Comparison of ENCODE assay signal across 21 cellular contexts in the genomic region with DNA sequence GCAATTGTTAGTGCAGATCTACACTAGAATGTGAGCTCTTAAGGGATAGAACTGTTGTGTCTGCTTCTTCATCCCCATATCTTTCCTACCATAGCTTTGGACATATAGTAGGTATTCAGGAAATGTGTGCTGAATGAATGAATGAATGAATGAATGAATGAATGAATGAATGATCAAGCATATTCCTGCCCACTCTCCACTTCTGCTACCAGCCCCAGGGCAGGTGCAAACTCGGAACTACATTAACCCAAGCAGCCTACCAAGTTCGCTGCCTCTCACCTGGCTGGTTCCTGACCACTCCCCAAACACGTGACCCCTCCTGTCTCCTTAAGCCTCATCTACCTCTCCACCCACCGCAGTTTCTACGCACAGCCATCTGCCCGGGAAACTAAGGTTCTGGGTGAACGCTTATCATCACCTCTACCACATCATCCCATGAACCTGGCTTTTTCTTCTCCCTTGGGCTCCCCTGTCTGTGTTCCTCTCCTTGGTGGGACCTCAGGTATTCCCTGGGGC. TPM values are rescaled to one million over a fixed set of nuclear protein-coding genes. Genes with fewer than 3 reads are reported as not detected.
DNase-seq lines count a peak whose midpoint lies in the region; ATAC-seq and TF ChIP-seq lines count a peak whose summit lies in the region.
"Had no signal": no experiment of that assay in that cellular context is flagged by ENCODE, and none has a peak within 500 bp of the region (broad histone marks: within the 10 kb centered on the region; RNA-seq: fewer than 3 reads in every experiment).

No MANE protein-coding gene starts in this region.

- H2AFZ ChIP-seq in IMR-90 (replicated peaks; ENCODE audit: low read length, poor library complexity) (no peak overlapping the region), smooth muscle cell (ENCODE audit: low read depth) (no peak overlapping the region)

- no peaks in the 10 kb centered on the region for H4K20me1 ChIP-seq in IMR-90 (ENCODE audit: insufficient read depth, low read length)
- no peaks in the 10 kb centered on the region for H4K20me1 ChIP-seq in smooth muscle cell (ENCODE audit: low read depth)

- no peak overlapping the region for H2BK5ac ChIP-seq in IMR-90 (ENCODE audit: low read depth, low read length, poor library complexity, severe bottlenecking)

- in situ Hi-C loops in IMR-90 (cut with MboI; ENCODE audit: low sequenced_read_pairs) = no loop called here

- peaks cover 3% of the 10 kb centered on the region; the same call in 1 of the 2 replicates for H3K9me1 ChIP-seq in IMR-90 (ENCODE audit: insufficient read depth, low read length)

- peak overlapping the region; percentile 60 for H2AK9ac ChIP-seq in IMR-90 (replicated peaks; ENCODE audit: low read depth, low read length, poor library complexity)

- 80% methylated on average over 4 of the region's 7 CpGs; no CpG with 5 or more reads in 1 of the 2 experiments for WGBS in IMR-90 (ENCODE audit: extremely low coverage in 2 of 2, insufficient read length in 1 of 2), 2 experiments
- WGBS in smooth muscle cell (ENCODE audit: low lambda C conversion rate) = 74% methylated on average over 7 of the region's 7 CpGs

- no peak for TF ChIP-seq CTCF in IMR-90 (conservative IDR thresholded peaks at IDR 0.05; ENCODE audit: low read depth, low read length)
- TF ChIP-seq CTCF in nephron progenitor cell (IDR thresholded peaks at IDR 0.05) = no peak
- TF ChIP-seq CTCF in smooth muscle cell (IDR thresholded peaks at IDR 0.05; ENCODE audit: borderline replicate concordance, insufficient read depth, poor library complexity, severe bottlenecking) = no peak

- H2BK15ac ChIP-seq in IMR-90 (ENCODE audit: low read depth, low read length) = no peak overlapping the region

- peaks cover 11% of the 10 kb centered on the region; the same call in 1 of the 2 replicates for H3K4me1 ChIP-seq in IMR-90 (ENCODE audit: control insufficient read depth, insufficient read depth, low read length)
- H3K4me1 ChIP-seq in smooth muscle cell (ENCODE audit: low read depth) = no peaks in the 10 kb centered on the region

- H3K27me3 Mint-ChIP-seq in nephron progenitor cell (ENCODE audit: low read depth, poor library complexity) = peaks cover 8% of the 10 kb centered on the region

- H3K9me3 ChIP-seq in IMR-90 (ENCODE audit: control insufficient read depth, insufficient read depth, low read length) = no peaks in the 10 kb centered on the region
- H3K9me3 ChIP-seq in smooth muscle cell (replicated peaks; ENCODE audit: low read depth) = no peaks in the 10 kb centered on the region
- H3K9me3 ChIP-seq: Peyer's patch, SK-N-SH had no signal

- H4K5ac ChIP-seq in IMR-90 (ENCODE audit: low read depth, low read length) = no peak overlapping the region

- H2BK20ac ChIP-seq in IMR-90 (ENCODE audit: low read depth, low read length) = no peak overlapping the region

- no peaks in the 10 kb centered on the region for H3K36me3 Mint-ChIP-seq in nephron progenitor cell (ENCODE audit: low read depth)

- no peak overlapping the region for H3K4me3 Mint-ChIP-seq in nephron progenitor cell
- H3K4me3 Mint-ChIP-seq: T-helper 1 cell treated with Interleukin-12 subunit alpha and Interleukin-12 subunit beta and Interleukin-4 antibody, amounts not matched to agents 30 μg/mL and 1 μg/mL, for 36 hours had no signal

- intact Hi-C loops in IMR-90 (cut with micrococcal nuclease) = no loop called here

- H3K4me1 Mint-ChIP-seq in nephron progenitor cell = no peaks in the 10 kb centered on the region

- H4K8ac ChIP-seq in IMR-90 (ENCODE audit: low read depth in 2 of 2, low read length in 2 of 2) = no peak overlapping the region

- H3K79me2 ChIP-seq in smooth muscle cell (ENCODE audit: low read depth) = no peaks in the 10 kb centered on the region

- no TSS peak for BruUV-seq in IMR-90 (replicated peaks; lab: Mats Ljungman, UMichigan)

- dilution Hi-C loops in IMR-90 (cut with HindIII; ENCODE audit: low sequenced_read_pairs, unreplicated experiment) = no loop called here

- TF ChIP-seq RAD21 in IMR-90 (IDR thresholded peaks at IDR 0.05; ENCODE audit: low read length) = no peak

- H3K9ac ChIP-seq in IMR-90 (ENCODE audit: low read depth, low read length) (no peak overlapping the region), smooth muscle cell (ENCODE audit: low read depth) (no peak overlapping the region)
- H3K9ac ChIP-seq: SK-N-SH had no signal

- no peaks in the 10 kb centered on the region for H3F3A ChIP-seq in smooth muscle cell (ENCODE audit: low read depth)

- H3K56ac ChIP-seq in IMR-90 (ENCODE audit: extremely low read depth, insufficient read depth, low read length) = no peak overlapping the region

- no peak overlapping the region for H3K14ac ChIP-seq in IMR-90 (replicated peaks; ENCODE audit: low read depth, low read length)

- H3K36me3 ChIP-seq in IMR-90 (ENCODE audit: control insufficient read depth, insufficient read depth, low read length) = no peaks in the 10 kb centered on the region
- H3K36me3 ChIP-seq in smooth muscle cell (ENCODE audit: low read depth) = no peaks in the 10 kb centered on the region
- H3K36me3 ChIP-seq: Peyer's patch had no signal

- no peak overlapping the region for H3K23ac ChIP-seq in IMR-90 (ENCODE audit: low read depth, low read length)

- H3K4me2 ChIP-seq in IMR-90 (ENCODE audit: low read depth, low read length) = no peak overlapping the region
- no peak overlapping the region for H3K4me2 ChIP-seq in smooth muscle cell
- H3K4me2 ChIP-seq: SK-N-SH had no signal

- no peak overlapping the region for H3K27ac ChIP-seq in IMR-90 (ENCODE audit: insufficient read depth, low read length)
- no peak overlapping the region for H3K27ac ChIP-seq in smooth muscle cell (ENCODE audit: low read depth)
- H3K27ac ChIP-seq: HL-60, Peyer's patch had no signal

- POLR2A ChIA-PET in IMR-90 (lab: Charles Lee; ENCODE audit: unreplicated experiment) = interaction anchor here (0.7 kb wide), 1 partner anchor 172 kb away, joined by 7 read pairs; no protein-coding TSS in a partner anchor

- no peak overlapping the region for H3K4ac ChIP-seq in IMR-90 (ENCODE audit: low read depth, low read length)

- DNase-seq in COLO668 (lab: John Stamatoyannopoulos, UW; ENCODE audit: unreplicated experiment) = peak; percentile 15
- no peak for DNase-seq in IMR-90
- DNase-seq in RPMI8226 = peak; percentile 31
- DNase-seq in nephron progenitor cell = no peak
- no peak for DNase-seq in NCI-H2227 (lab: John Stamatoyannopoulos, UW; ENCODE audit: unreplicated experiment)
- DNase-seq in smooth muscle cell (lab: John Stamatoyannopoulos, UW; ENCODE audit: unreplicated experiment) = no peak
- DNase-seq in GM19240 (ENCODE audit: insufficient read length, low spot score) = no peak
- DNase-seq: DMS153, GOT3, HCEC 1CT, Karpas-422, NCI-H1092 treated with DMSO at 0.1 percent for 48 hours, NCI-H146, NCI-H2029 treated with DMSO at 0.1 percent for 48 hours, NCI-H2227 treated with DMSO at 0.1 percent for 48 hours, OCI-M1, Peyer's patch, SK-N-SH, SW 1271 had no signal

- no peaks in the 10 kb centered on the region; the same call in 1 of the 2 replicates for H3K27me3 ChIP-seq in IMR-90 (ENCODE audit: control insufficient read depth, insufficient read depth, low read length)
- H3K27me3 ChIP-seq in smooth muscle cell (ENCODE audit: low read depth) = no peaks in the 10 kb centered on the region
- H3K27me3 ChIP-seq: Peyer's patch had no signal

- CTCF ChIA-PET in IMR-90 (lab: Yijun Ruan, JAX) = no interaction called here

- H4K91ac ChIP-seq in IMR-90 (ENCODE audit: insufficient read depth, low read depth, low read length) = no peak overlapping the region

- H3K18ac ChIP-seq in IMR-90 (ENCODE audit: low read depth, low read length) = no peak overlapping the region

- H3K27ac Mint-ChIP-seq in nephron progenitor cell = peak overlapping the region; percentile 14
- H3K27ac Mint-ChIP-seq: T-helper 1 cell treated with Interleukin-12 subunit alpha and Interleukin-12 subunit beta and Interleukin-4 antibody, amounts not matched to agents 30 μg/mL and 1 μg/mL, for 36 hours had no signal

- H3K4me3 ChIP-seq in IMR-90 (ENCODE audit: insufficient read depth, low read depth, low read length) (no peak overlapping the region), smooth muscle cell (no peak overlapping the region)
- H3K4me3 ChIP-seq: Peyer's patch had no signal

- no peaks in the 10 kb centered on the region for H3K79me1 ChIP-seq in IMR-90 (ENCODE audit: low read depth in 1 of 2, low read length in 2 of 2)

- ATAC-seq in IMR-90 (ENCODE audit: low read depth) = no peak

- H2AK5ac ChIP-seq in IMR-90 (ENCODE audit: low read depth, low read length) = no peak overlapping the region

- no peaks in the 10 kb centered on the region for H3K9me3 Mint-ChIP-seq in nephron progenitor cell
- H3K9me3 Mint-ChIP-seq: T-helper 1 cell treated with Interleukin-12 subunit alpha and Interleukin-12 subunit beta and Interleukin-4 antibody, amounts not matched to agents 30 μg/mL and 1 μg/mL, for 36 hours had no signal

- no peak for TF ChIP-seq POLR2A in IMR-90 (IDR thresholded peaks at IDR 0.05; ENCODE audit: low read depth, low read length)

- no peak overlapping the region for H2BK120ac ChIP-seq in IMR-90 (ENCODE audit: low read depth, low read length)

TF ChIP-seq in IMR-90, 13 proteins besides CTCF, POLR2A, EP300 and RAD21:
- TF ChIP-seq NFE2L2 (IDR thresholded peaks at IDR 0.05; ENCODE audit: low read depth, low read length) = no peak
- no peak for TF ChIP-seq BHLHE40 (IDR thresholded peaks at IDR 0.05; ENCODE audit: low read depth, low read length)
- TF ChIP-seq, protein P1, sequence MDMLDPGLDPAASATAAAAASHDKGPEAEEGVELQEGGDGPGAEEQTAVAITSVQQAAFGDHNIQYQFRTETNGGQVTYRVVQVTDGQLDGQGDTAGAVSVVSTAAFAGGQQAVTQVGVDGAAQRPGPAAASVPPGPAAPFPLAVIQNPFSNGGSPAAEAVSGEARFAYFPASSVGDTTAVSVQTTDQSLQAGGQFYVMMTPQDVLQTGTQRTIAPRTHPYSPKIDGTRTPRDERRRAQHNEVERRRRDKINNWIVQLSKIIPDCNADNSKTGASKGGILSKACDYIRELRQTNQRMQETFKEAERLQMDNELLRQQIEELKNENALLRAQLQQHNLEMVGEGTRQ (IDR thresholded peaks at IDR 0.05; ENCODE audit: low read depth, low read length) = no peak
- no peak for TF ChIP-seq RCOR1 (IDR thresholded peaks at IDR 0.05; ENCODE audit: insufficient replicate concordance, low read length)

RNA-seq across cellular contexts. Expression of gene PAQR5, which starts 26.8 kb away (rescaled TPM):
- total RNA-seq in IMR-90 (2012; rRNA removed) (2.7 and 3.3 TPM in 2 replicates), smooth muscle cell (1.6 and 2.6 TPM in 2 replicates)
- polyA plus RNA-seq in IMR-90 (2012; rRNA removed) (2.3 and 3.1 TPM in 2 replicates), smooth muscle cell (1.2 and 1.5 TPM in 2 replicates)
- 1.7 and 3.2 TPM in 2 replicates for polyA plus RNA-seq in IMR-90 (2012; cell fraction: cytosol; rRNA removed)
- polyA plus RNA-seq in IMR-90 (2012; cell fraction: nucleus; rRNA removed; ENCODE audit: low replicate concordance) = 0.87 and 1.6 TPM in 2 replicates

Comparison
In these comparisons a context has a peak if more than half of its experiments do, and no peak if none do; other contexts are left out.
1. DNase-seq: peak in COLO668 (single experiment) and RPMI8226 (single experiment); none in IMR-90 (single experiment), nephron progenitor cell (single experiment), NCI-H2227 (single experiment), smooth muscle cell (single experiment) and GM19240 (single experiment).